1 cellular context compared by ENCODE assay signal in the genomic region with DNA sequence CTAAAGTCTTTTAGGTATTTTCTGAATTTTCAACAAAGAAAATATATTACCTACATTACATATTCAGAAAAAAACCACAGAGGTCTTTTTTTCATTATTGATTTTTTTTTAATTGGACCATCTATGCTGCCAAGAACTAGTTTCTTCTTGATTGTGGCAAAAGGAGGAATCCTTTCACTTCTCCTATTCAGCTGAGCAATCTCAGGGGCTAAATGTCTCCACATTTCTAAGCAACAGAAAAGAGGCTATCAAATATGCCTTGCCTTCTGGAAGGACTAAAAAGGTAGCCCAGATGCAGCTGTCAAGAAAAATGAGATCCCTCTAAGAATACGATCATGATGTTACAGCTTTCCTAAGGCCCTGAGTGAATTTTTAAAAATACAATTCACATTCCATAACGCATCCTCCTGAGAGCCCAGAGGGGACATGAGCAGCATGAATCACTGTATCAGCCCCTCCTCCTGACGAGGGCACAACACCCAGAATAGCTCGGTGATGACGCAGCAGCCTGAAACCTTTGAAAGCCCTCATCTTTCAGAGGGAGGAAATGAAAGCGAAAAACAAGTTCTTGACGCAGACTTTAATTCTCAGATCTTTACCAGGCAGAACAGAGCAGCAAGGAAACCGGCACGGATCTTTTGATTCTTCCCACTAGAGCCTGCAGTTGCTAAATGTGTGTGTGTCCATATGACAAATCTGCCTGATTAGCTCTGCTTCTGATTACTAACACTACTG.
TF ChIP-seq lines count a peak whose summit lies in the region.

No MANE protein-coding gene starts in this region.

TF ChIP-seq in GM12878, 131 proteins besides CTCF, POLR2A, EP300 and RAD21 (continued from another document and continues in another):
- TF ChIP-seq, protein P1, sequence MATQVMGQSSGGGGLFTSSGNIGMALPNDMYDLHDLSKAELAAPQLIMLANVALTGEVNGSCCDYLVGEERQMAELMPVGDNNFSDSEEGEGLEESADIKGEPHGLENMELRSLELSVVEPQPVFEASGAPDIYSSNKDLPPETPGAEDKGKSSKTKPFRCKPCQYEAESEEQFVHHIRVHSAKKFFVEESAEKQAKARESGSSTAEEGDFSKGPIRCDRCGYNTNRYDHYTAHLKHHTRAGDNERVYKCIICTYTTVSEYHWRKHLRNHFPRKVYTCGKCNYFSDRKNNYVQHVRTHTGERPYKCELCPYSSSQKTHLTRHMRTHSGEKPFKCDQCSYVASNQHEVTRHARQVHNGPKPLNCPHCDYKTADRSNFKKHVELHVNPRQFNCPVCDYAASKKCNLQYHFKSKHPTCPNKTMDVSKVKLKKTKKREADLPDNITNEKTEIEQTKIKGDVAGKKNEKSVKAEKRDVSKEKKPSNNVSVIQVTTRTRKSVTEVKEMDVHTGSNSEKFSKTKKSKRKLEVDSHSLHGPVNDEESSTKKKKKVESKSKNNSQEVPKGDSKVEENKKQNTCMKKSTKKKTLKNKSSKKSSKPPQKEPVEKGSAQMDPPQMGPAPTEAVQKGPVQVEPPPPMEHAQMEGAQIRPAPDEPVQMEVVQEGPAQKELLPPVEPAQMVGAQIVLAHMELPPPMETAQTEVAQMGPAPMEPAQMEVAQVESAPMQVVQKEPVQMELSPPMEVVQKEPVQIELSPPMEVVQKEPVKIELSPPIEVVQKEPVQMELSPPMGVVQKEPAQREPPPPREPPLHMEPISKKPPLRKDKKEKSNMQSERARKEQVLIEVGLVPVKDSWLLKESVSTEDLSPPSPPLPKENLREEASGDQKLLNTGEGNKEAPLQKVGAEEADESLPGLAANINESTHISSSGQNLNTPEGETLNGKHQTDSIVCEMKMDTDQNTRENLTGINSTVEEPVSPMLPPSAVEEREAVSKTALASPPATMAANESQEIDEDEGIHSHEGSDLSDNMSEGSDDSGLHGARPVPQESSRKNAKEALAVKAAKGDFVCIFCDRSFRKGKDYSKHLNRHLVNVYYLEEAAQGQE (IDR thresholded peaks at IDR 0.05; ENCODE audit: low read depth, low read length): no peak
- TF ChIP-seq JUND (IDR thresholded peaks at IDR 0.05; ENCODE audit: low read depth, low read length) (peak; percentile 55; the same call in 1 of the 2 replicates), KLF5 (IDR thresholded peaks at IDR 0.05; ENCODE audit: partially characterized antibody) (peak; percentile 95), HCFC1 (IDR thresholded peaks at IDR 0.05; ENCODE audit: low read length) (0 out of 2 replicates have a peak, but pooled peaks have one; percentile 18), FOS (IDR thresholded peaks at IDR 0.05; ENCODE audit: borderline replicate concordance, extremely low read depth, insufficient read length) (no peak), SRF (IDR thresholded peaks at IDR 0.05; ENCODE audit: low read depth in 2 of 2, low read length in 2 of 2) (no peak), YBX1 (IDR thresholded peaks at IDR 0.05) (no peak), ZNF384 (IDR thresholded peaks at IDR 0.05; ENCODE audit: borderline replicate concordance, low read depth, low read length) (peak; percentile 58; the same call in 1 of the 2 replicates), MXI1 (IDR thresholded peaks at IDR 0.05; ENCODE audit: low read depth, low read length) (peak; percentile 51; the same call in 1 of the 2 replicates), SMAD1 (IDR thresholded peaks at IDR 0.05; ENCODE audit: low read depth, partially characterized antibody) (peak; percentile 73), SREBF2 (IDR thresholded peaks at IDR 0.05; ENCODE audit: low read length) (no peak), DPF2 (IDR thresholded peaks at IDR 0.05) (peak; percentile 96), ZNF274 (IDR thresholded peaks at IDR 0.05; ENCODE audit: insufficient read depth, insufficient read length) (no peak), CBX3 (IDR thresholded peaks at IDR 0.05; ENCODE audit: borderline replicate concordance, low read depth) (no peak), NFIC (IDR thresholded peaks at IDR 0.05; ENCODE audit: low read depth, low read length) (peak; percentile 93), MYC (IDR thresholded peaks at IDR 0.05; ENCODE audit: insufficient read depth, insufficient read length, insufficient replicate concordance, low read length, severe bottlenecking) (no peak), RELA (IDR thresholded peaks at IDR 0.05; ENCODE audit: borderline replicate concordance, partially characterized antibody) (peak; percentile 72), NR2C2 (IDR thresholded peaks at IDR 0.05; ENCODE audit: borderline replicate concordance, control insufficient read depth, insufficient read length, low read depth) (no peak), EGR1 (IDR thresholded peaks at IDR 0.05; ENCODE audit: borderline replicate concordance in 1 of 2, low read depth in 2 of 2, low read length in 2 of 2) (0 out of 3 replicates have a peak, but pooled peaks of 1 of the 2 experiments have one; percentile 40)
- TF ChIP-seq, protein P2, sequence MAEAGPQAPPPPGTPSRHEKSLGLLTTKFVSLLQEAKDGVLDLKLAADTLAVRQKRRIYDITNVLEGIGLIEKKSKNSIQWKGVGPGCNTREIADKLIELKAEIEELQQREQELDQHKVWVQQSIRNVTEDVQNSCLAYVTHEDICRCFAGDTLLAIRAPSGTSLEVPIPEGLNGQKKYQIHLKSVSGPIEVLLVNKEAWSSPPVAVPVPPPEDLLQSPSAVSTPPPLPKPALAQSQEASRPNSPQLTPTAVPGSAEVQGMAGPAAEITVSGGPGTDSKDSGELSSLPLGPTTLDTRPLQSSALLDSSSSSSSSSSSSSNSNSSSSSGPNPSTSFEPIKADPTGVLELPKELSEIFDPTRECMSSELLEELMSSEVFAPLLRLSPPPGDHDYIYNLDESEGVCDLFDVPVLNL (IDR thresholded peaks at IDR 0.05; ENCODE audit: low read depth, low read length): no peak
- TF ChIP-seq, protein P3, sequence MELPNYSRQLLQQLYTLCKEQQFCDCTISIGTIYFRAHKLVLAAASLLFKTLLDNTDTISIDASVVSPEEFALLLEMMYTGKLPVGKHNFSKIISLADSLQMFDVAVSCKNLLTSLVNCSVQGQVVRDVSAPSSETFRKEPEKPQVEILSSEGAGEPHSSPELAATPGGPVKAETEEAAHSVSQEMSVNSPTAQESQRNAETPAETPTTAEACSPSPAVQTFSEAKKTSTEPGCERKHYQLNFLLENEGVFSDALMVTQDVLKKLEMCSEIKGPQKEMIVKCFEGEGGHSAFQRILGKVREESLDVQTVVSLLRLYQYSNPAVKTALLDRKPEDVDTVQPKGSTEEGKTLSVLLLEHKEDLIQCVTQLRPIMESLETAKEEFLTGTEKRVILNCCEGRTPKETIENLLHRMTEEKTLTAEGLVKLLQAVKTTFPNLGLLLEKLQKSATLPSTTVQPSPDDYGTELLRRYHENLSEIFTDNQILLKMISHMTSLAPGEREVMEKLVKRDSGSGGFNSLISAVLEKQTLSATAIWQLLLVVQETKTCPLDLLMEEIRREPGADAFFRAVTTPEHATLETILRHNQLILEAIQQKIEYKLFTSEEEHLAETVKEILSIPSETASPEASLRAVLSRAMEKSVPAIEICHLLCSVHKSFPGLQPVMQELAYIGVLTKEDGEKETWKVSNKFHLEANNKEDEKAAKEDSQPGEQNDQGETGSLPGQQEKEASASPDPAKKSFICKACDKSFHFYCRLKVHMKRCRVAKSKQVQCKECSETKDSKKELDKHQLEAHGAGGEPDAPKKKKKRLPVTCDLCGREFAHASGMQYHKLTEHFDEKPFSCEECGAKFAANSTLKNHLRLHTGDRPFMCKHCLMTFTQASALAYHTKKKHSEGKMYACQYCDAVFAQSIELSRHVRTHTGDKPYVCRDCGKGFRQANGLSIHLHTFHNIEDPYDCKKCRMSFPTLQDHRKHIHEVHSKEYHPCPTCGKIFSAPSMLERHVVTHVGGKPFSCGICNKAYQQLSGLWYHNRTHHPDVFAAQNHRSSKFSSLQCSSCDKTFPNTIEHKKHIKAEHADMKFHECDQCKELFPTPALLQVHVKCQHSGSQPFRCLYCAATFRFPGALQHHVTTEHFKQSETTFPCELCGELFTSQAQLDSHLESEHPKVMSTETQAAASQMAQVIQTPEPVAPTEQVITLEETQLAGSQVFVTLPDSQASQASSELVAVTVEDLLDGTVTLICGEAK (IDR thresholded peaks at IDR 0.05; ENCODE audit: borderline replicate concordance): 0 out of 2 replicates have a peak, but pooled peaks have one; percentile 15
- TF ChIP-seq, protein P4, sequence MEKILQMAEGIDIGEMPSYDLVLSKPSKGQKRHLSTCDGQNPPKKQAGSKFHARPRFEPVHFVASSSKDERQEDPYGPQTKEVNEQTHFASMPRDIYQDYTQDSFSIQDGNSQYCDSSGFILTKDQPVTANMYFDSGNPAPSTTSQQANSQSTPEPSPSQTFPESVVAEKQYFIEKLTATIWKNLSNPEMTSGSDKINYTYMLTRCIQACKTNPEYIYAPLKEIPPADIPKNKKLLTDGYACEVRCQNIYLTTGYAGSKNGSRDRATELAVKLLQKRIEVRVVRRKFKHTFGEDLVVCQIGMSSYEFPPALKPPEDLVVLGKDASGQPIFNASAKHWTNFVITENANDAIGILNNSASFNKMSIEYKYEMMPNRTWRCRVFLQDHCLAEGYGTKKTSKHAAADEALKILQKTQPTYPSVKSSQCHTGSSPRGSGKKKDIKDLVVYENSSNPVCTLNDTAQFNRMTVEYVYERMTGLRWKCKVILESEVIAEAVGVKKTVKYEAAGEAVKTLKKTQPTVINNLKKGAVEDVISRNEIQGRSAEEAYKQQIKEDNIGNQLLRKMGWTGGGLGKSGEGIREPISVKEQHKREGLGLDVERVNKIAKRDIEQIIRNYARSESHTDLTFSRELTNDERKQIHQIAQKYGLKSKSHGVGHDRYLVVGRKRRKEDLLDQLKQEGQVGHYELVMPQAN (conservative IDR thresholded peaks at IDR 0.05): no peak; the same call in 1 of the 2 replicates
- TF ChIP-seq, protein P5, sequence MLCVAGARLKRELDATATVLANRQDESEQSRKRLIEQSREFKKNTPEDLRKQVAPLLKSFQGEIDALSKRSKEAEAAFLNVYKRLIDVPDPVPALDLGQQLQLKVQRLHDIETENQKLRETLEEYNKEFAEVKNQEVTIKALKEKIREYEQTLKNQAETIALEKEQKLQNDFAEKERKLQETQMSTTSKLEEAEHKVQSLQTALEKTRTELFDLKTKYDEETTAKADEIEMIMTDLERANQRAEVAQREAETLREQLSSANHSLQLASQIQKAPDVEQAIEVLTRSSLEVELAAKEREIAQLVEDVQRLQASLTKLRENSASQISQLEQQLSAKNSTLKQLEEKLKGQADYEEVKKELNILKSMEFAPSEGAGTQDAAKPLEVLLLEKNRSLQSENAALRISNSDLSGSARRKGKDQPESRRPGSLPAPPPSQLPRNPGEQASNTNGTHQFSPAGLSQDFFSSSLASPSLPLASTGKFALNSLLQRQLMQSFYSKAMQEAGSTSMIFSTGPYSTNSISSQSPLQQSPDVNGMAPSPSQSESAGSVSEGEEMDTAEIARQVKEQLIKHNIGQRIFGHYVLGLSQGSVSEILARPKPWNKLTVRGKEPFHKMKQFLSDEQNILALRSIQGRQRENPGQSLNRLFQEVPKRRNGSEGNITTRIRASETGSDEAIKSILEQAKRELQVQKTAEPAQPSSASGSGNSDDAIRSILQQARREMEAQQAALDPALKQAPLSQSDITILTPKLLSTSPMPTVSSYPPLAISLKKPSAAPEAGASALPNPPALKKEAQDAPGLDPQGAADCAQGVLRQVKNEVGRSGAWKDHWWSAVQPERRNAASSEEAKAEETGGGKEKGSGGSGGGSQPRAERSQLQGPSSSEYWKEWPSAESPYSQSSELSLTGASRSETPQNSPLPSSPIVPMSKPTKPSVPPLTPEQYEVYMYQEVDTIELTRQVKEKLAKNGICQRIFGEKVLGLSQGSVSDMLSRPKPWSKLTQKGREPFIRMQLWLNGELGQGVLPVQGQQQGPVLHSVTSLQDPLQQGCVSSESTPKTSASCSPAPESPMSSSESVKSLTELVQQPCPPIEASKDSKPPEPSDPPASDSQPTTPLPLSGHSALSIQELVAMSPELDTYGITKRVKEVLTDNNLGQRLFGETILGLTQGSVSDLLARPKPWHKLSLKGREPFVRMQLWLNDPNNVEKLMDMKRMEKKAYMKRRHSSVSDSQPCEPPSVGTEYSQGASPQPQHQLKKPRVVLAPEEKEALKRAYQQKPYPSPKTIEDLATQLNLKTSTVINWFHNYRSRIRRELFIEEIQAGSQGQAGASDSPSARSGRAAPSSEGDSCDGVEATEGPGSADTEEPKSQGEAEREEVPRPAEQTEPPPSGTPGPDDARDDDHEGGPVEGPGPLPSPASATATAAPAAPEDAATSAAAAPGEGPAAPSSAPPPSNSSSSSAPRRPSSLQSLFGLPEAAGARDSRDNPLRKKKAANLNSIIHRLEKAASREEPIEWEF (IDR thresholded peaks at IDR 0.05; ENCODE audit: insufficient replicate concordance, low read depth, low read length): no peak
- TF ChIP-seq, protein P6, sequence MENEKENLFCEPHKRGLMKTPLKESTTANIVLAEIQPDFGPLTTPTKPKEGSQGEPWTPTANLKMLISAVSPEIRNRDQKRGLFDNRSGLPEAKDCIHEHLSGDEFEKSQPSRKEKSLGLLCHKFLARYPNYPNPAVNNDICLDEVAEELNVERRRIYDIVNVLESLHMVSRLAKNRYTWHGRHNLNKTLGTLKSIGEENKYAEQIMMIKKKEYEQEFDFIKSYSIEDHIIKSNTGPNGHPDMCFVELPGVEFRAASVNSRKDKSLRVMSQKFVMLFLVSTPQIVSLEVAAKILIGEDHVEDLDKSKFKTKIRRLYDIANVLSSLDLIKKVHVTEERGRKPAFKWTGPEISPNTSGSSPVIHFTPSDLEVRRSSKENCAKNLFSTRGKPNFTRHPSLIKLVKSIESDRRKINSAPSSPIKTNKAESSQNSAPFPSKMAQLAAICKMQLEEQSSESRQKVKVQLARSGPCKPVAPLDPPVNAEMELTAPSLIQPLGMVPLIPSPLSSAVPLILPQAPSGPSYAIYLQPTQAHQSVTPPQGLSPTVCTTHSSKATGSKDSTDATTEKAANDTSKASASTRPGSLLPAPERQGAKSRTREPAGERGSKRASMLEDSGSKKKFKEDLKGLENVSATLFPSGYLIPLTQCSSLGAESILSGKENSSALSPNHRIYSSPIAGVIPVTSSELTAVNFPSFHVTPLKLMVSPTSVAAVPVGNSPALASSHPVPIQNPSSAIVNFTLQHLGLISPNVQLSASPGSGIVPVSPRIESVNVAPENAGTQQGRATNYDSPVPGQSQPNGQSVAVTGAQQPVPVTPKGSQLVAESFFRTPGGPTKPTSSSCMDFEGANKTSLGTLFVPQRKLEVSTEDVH (IDR thresholded peaks at IDR 0.05; ENCODE audit: low read depth, partially characterized antibody): no peak
- TF ChIP-seq, protein P7, sequence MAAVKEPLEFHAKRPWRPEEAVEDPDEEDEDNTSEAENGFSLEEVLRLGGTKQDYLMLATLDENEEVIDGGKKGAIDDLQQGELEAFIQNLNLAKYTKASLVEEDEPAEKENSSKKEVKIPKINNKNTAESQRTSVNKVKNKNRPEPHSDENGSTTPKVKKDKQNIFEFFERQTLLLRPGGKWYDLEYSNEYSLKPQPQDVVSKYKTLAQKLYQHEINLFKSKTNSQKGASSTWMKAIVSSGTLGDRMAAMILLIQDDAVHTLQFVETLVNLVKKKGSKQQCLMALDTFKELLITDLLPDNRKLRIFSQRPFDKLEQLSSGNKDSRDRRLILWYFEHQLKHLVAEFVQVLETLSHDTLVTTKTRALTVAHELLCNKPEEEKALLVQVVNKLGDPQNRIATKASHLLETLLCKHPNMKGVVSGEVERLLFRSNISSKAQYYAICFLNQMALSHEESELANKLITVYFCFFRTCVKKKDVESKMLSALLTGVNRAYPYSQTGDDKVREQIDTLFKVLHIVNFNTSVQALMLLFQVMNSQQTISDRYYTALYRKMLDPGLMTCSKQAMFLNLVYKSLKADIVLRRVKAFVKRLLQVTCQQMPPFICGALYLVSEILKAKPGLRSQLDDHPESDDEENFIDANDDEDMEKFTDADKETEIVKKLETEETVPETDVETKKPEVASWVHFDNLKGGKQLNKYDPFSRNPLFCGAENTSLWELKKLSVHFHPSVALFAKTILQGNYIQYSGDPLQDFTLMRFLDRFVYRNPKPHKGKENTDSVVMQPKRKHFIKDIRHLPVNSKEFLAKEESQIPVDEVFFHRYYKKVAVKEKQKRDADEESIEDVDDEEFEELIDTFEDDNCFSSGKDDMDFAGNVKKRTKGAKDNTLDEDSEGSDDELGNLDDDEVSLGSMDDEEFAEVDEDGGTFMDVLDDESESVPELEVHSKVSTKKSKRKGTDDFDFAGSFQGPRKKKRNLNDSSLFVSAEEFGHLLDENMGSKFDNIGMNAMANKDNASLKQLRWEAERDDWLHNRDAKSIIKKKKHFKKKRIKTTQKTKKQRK (IDR thresholded peaks at IDR 0.05; ENCODE audit: low read depth, low read length): no peak
